Comparison of ENCODE assay signal across 9 cellular contexts in the genomic region with DNA sequence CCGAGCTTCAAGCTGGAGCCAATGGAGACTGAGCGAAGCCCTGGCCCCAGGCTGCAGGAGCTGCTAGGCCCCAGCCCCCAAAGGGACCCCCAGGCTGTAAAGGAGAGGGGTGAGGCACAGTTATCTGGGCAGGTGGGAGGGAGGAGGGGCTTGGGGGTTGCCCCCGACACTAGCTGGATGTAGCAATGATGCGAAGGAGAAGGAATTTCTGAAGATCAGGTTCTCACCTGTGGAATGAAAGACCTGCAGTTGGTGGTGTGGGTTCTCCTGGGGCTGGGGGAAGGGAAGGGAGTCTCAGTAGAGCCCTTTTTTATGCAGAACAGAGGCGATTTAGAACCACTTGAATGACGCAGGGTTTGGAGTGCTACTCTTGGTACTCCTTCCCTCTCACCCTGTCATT. TPM values are rescaled to one million over a fixed set of nuclear protein-coding genes. Genes with fewer than 3 reads are reported as not detected.
DNase-seq lines count a peak whose midpoint lies in the region; ATAC-seq and TF ChIP-seq lines count a peak whose summit lies in the region.
"Had no signal": no experiment of that assay in that cellular context is flagged by ENCODE, and none has a peak within 500 bp of the region (broad histone marks: within the 10 kb centered on the region; RNA-seq: fewer than 3 reads in every experiment).

No MANE protein-coding gene starts in this region.

- TF ChIP-seq CTCF in hepatocyte (IDR thresholded peaks at IDR 0.05; ENCODE audit: poor library complexity), result no peak
- no peak for TF ChIP-seq CTCF in GM10248 (IDR thresholded peaks at IDR 0.05; ENCODE audit: control extremely low read depth, extremely low read depth, low read depth, missing control alignments)

- H3K9me2 ChIP-seq in hepatocyte (replicated peaks; ENCODE audit: insufficient read depth), result no peaks in the 10 kb centered on the region

- peaks cover 64% of the 10 kb centered on the region for H3K36me3 Mint-ChIP-seq in activated CD4-positive, alpha-beta T cell treated with anti-CD3 and anti-CD28 coated beads, Interleukin-2, amount 10 ng/mL, durations not matched to agents 7 days and 5 days (ENCODE audit: low read depth)
- H3K36me3 Mint-ChIP-seq in activated CD4-positive, alpha-beta memory T cell treated with anti-CD3 and anti-CD28 coated beads, Interleukin-2, amount 10 ng/mL, durations not matched to agents 7 days and 5 days (ENCODE audit: low read depth), result peaks cover 64% of the 10 kb centered on the region
- H3K36me3 Mint-ChIP-seq in stimulated activated memory B cell treated with anti-CD40 and anti-IgM and Interleukin-4, amounts not matched to agents 10 μg/mL and 1 μg/mL and 100 μg/mL, for 72 hours, result peaks cover 65% of the 10 kb centered on the region

- H3K79me2 ChIP-seq in hepatocyte, result peaks cover 65% of the 10 kb centered on the region

- H2AFZ ChIP-seq in hepatocyte, result no peak overlapping the region

- H3K9me3 ChIP-seq in hepatocyte (ENCODE audit: low read depth), result peaks cover 28% of the 10 kb centered on the region

- peaks cover 14% of the 10 kb centered on the region for H3K36me3 ChIP-seq in hepatocyte (replicated peaks; ENCODE audit: insufficient read depth, low read depth)

- POLR2A ChIA-PET in activated CD4-positive, alpha-beta T cell treated with anti-CD3 and anti-CD28 coated beads, Interleukin-2, amount 10 ng/mL, durations not matched to agents 7 days and 5 days (lab: Charles Lee), result no interaction called here
- POLR2A ChIA-PET in activated CD4-positive, alpha-beta memory T cell treated with anti-CD3 and anti-CD28 coated beads, Interleukin-2, amount 10 ng/mL, durations not matched to agents 7 days and 5 days (lab: Charles Lee), result interaction anchor here (1.7 to 4.7 kb wide), 6 partner anchors 20 to 216 kb away, joined by 4 to 67 read pairs (median 32); a partner anchor contains a TSS
- POLR2A ChIA-PET in GM10248 (lab: Yijun Ruan, JAX), result no interaction called here

- H3K27me3 ChIP-seq in hepatocyte, result no peaks in the 10 kb centered on the region

- peaks cover 10% of the 10 kb centered on the region for H3K4me1 ChIP-seq in hepatocyte (ENCODE audit: insufficient read depth)

- no peak for DNase-seq in activated CD4-positive, alpha-beta T cell treated with anti-CD3 and anti-CD28 coated beads, Interleukin-2, amount 10 ng/mL, durations not matched to agents 7 days and 5 days
- no peak for DNase-seq in activated CD4-positive, alpha-beta T cell treated with anti-CD3 and anti-CD28 coated beads for 1 hour
- no peak for DNase-seq in activated CD4-positive, alpha-beta memory T cell treated with anti-CD3 and anti-CD28 coated beads, Interleukin-2, amount 10 ng/mL, durations not matched to agents 7 days and 5 days
- DNase-seq in hepatocyte (ENCODE audit: low spot score), result no peak
- DNase-seq in GM10248 (ENCODE audit: extremely low spot score), result no peak
- DNase-seq in NCI-H446 (lab: John Stamatoyannopoulos, UW), result no peak
- no peak for DNase-seq in NCI-H1092 (lab: John Stamatoyannopoulos, UW)
- DNase-seq: stimulated activated CD4-positive, alpha-beta T cell treated with anti-CD3 and anti-CD28 coated beads, Interleukin-4, amount 100 ng/mL, for 4 hours had no signal

- peak overlapping the region; percentile 90 for H3K4me3 Mint-ChIP-seq in activated CD4-positive, alpha-beta T cell treated with anti-CD3 and anti-CD28 coated beads, Interleukin-2, amount 10 ng/mL, durations not matched to agents 7 days and 5 days
- H3K4me3 Mint-ChIP-seq in activated CD4-positive, alpha-beta memory T cell treated with anti-CD3 and anti-CD28 coated beads, Interleukin-2, amount 10 ng/mL, durations not matched to agents 7 days and 5 days, result peak overlapping the region; percentile 27
- H3K4me3 Mint-ChIP-seq in stimulated activated memory B cell treated with anti-CD40 and anti-IgM and Interleukin-4, amounts not matched to agents 10 μg/mL and 1 μg/mL and 100 μg/mL, for 72 hours, result peak overlapping the region; percentile 92

- 83% methylated on average over 6 of the region's 6 CpGs for WGBS in hepatocyte (ENCODE audit: low lambda C conversion rate, missing lambda C conversion rate)

- no peaks in the 10 kb centered on the region for H4K20me1 ChIP-seq in hepatocyte (ENCODE audit: insufficient read depth, poor library complexity, severe bottlenecking)

- H3K27ac Mint-ChIP-seq in activated CD4-positive, alpha-beta T cell treated with anti-CD3 and anti-CD28 coated beads, Interleukin-2, amount 10 ng/mL, durations not matched to agents 7 days and 5 days, result peak overlapping the region; percentile 25
- H3K27ac Mint-ChIP-seq in activated CD4-positive, alpha-beta memory T cell treated with anti-CD3 and anti-CD28 coated beads, Interleukin-2, amount 10 ng/mL, durations not matched to agents 7 days and 5 days, result no peak overlapping the region
- no peak overlapping the region for H3K27ac Mint-ChIP-seq in stimulated activated memory B cell treated with anti-CD40 and anti-IgM and Interleukin-4, amounts not matched to agents 10 μg/mL and 1 μg/mL and 100 μg/mL, for 72 hours

- peak overlapping the region; percentile 89 for H3K4me3 ChIP-seq in hepatocyte

- H3K9me3 Mint-ChIP-seq in activated CD4-positive, alpha-beta T cell treated with anti-CD3 and anti-CD28 coated beads, Interleukin-2, amount 10 ng/mL, durations not matched to agents 7 days and 5 days, result peaks cover 41% of the 10 kb centered on the region
- peaks cover 36% of the 10 kb centered on the region for H3K9me3 Mint-ChIP-seq in activated CD4-positive, alpha-beta memory T cell treated with anti-CD3 and anti-CD28 coated beads, Interleukin-2, amount 10 ng/mL, durations not matched to agents 7 days and 5 days
- H3K9me3 Mint-ChIP-seq in stimulated activated memory B cell treated with anti-CD40 and anti-IgM and Interleukin-4, amounts not matched to agents 10 μg/mL and 1 μg/mL and 100 μg/mL, for 72 hours, result peaks cover 3% of the 10 kb centered on the region

- no peak for ATAC-seq in stimulated activated memory B cell treated with anti-CD40 and anti-IgM and Interleukin-4, amounts not matched to agents 10 μg/mL and 1 μg/mL and 100 μg/mL, for 72 hours

- CTCF ChIA-PET in activated CD4-positive, alpha-beta T cell treated with anti-CD3 and anti-CD28 coated beads, Interleukin-2, amount 10 ng/mL, durations not matched to agents 7 days and 5 days (lab: Charles Lee), result interaction anchor here (1.1 kb wide), 1 partner anchor 116 kb away, joined by 3 read pairs; a partner anchor contains a TSS
- CTCF ChIA-PET in activated CD4-positive, alpha-beta memory T cell treated with anti-CD3 and anti-CD28 coated beads, Interleukin-2, amount 10 ng/mL, durations not matched to agents 7 days and 5 days (lab: Charles Lee), result interaction anchor here (1.1 to 2.7 kb wide), 2 partner anchors 69 to 116 kb away, joined by 3 to 8 read pairs; a partner anchor contains a TSS
- CTCF ChIA-PET in GM10248 (lab: Yijun Ruan, JAX), result interaction anchor here (1.4 to 3.5 kb wide), 2 partner anchors 19 to 22 kb away, joined by 3 to 11 read pairs; no protein-coding TSS in a partner anchor

- peaks cover 30% of the 10 kb centered on the region for H3K4me1 Mint-ChIP-seq in activated CD4-positive, alpha-beta T cell treated with anti-CD3 and anti-CD28 coated beads, Interleukin-2, amount 10 ng/mL, durations not matched to agents 7 days and 5 days
- peaks cover 32% of the 10 kb centered on the region for H3K4me1 Mint-ChIP-seq in activated CD4-positive, alpha-beta memory T cell treated with anti-CD3 and anti-CD28 coated beads, Interleukin-2, amount 10 ng/mL, durations not matched to agents 7 days and 5 days
- peaks cover 28% of the 10 kb centered on the region for H3K4me1 Mint-ChIP-seq in stimulated activated memory B cell treated with anti-CD40 and anti-IgM and Interleukin-4, amounts not matched to agents 10 μg/mL and 1 μg/mL and 100 μg/mL, for 72 hours

- peak overlapping the region; percentile 95 for H3K4me2 ChIP-seq in hepatocyte

- peaks cover under 1% of the 10 kb centered on the region for H3K27me3 Mint-ChIP-seq in activated CD4-positive, alpha-beta T cell treated with anti-CD3 and anti-CD28 coated beads, Interleukin-2, amount 10 ng/mL, durations not matched to agents 7 days and 5 days
- H3K27me3 Mint-ChIP-seq in activated CD4-positive, alpha-beta memory T cell treated with anti-CD3 and anti-CD28 coated beads, Interleukin-2, amount 10 ng/mL, durations not matched to agents 7 days and 5 days, result no peaks in the 10 kb centered on the region
- H3K27me3 Mint-ChIP-seq in stimulated activated memory B cell treated with anti-CD40 and anti-IgM and Interleukin-4, amounts not matched to agents 10 μg/mL and 1 μg/mL and 100 μg/mL, for 72 hours, result no peaks in the 10 kb centered on the region

- H3K27ac ChIP-seq in hepatocyte, result no peak overlapping the region

RNA-seq across cellular contexts. Expression of a gene that starts 1.8 kb away (rescaled TPM):
- total RNA-seq in activated CD4-positive, alpha-beta T cell treated with anti-CD3 and anti-CD28 coated beads, Interleukin-2, amount 10 ng/mL, durations not matched to agents 7 days and 5 days, result 10 to 100 TPM; 25.7 to 25.9 TPM
- 10 to 100 TPM; 19.4 to 21.3 TPM for total RNA-seq in activated CD4-positive, alpha-beta memory T cell treated with anti-CD3 and anti-CD28 coated beads, Interleukin-2, amount 10 ng/mL, durations not matched to agents 7 days and 5 days
- 39.7 and 47.5 TPM in 2 replicates for total RNA-seq in hepatocyte
- 25.0 and 33.2 TPM in 2 replicates for polyA plus RNA-seq in hepatocyte

RNA-seq across cellular contexts. Expression of a gene that starts 20.1 kb away (rescaled TPM):
- total RNA-seq in activated CD4-positive, alpha-beta T cell treated with anti-CD3 and anti-CD28 coated beads, Interleukin-2, amount 10 ng/mL, durations not matched to agents 7 days and 5 days, result 1 to 10 TPM; 3.6 to 5.1 TPM
- total RNA-seq in activated CD4-positive, alpha-beta memory T cell treated with anti-CD3 and anti-CD28 coated beads, Interleukin-2, amount 10 ng/mL, durations not matched to agents 7 days and 5 days, result 1 to 10 TPM; 5.4 to 7.6 TPM
- 6.8 and 9.4 TPM in 2 replicates for total RNA-seq in hepatocyte
- 5.1 and 9.7 TPM in 2 replicates for polyA plus RNA-seq in hepatocyte

RNA-seq across cellular contexts. Expression of a gene that starts 20.2 kb away (rescaled TPM):
- total RNA-seq in activated CD4-positive, alpha-beta T cell treated with anti-CD3 and anti-CD28 coated beads, Interleukin-2, amount 10 ng/mL, durations not matched to agents 7 days and 5 days, result 10 to 100 TPM; 42.7 to 43.8 TPM
- total RNA-seq in activated CD4-positive, alpha-beta memory T cell treated with anti-CD3 and anti-CD28 coated beads, Interleukin-2, amount 10 ng/mL, durations not matched to agents 7 days and 5 days, result 10 to 100 TPM; 34.2 to 36.7 TPM
- 21.9 and 25.9 TPM in 2 replicates for total RNA-seq in hepatocyte
- polyA plus RNA-seq in hepatocyte, result 24.9 and 33.0 TPM in 2 replicates

RNA-seq across cellular contexts. Expression of a gene that starts 28.7 kb away (rescaled TPM):
- total RNA-seq in activated CD4-positive, alpha-beta T cell treated with anti-CD3 and anti-CD28 coated beads, Interleukin-2, amount 10 ng/mL, durations not matched to agents 7 days and 5 days, result under 1 TPM in 1 of 2 experiments, not detected in 1; 0.10 TPM
- total RNA-seq in activated CD4-positive, alpha-beta memory T cell treated with anti-CD3 and anti-CD28 coated beads, Interleukin-2, amount 10 ng/mL, durations not matched to agents 7 days and 5 days, result under 1 TPM; 0.15 to 0.23 TPM
- 0.13 TPM in 1 of 2 replicates, not detected in the other for total RNA-seq in hepatocyte
- 0.55 TPM in 1 of 2 replicates, not detected in the other for polyA plus RNA-seq in hepatocyte

RNA-seq across cellular contexts. Expression of a gene that starts 50.2 kb away (rescaled TPM):
- 10 to 100 TPM; 11.7 to 12.1 TPM for total RNA-seq in activated CD4-positive, alpha-beta T cell treated with anti-CD3 and anti-CD28 coated beads, Interleukin-2, amount 10 ng/mL, durations not matched to agents 7 days and 5 days
- total RNA-seq in activated CD4-positive, alpha-beta memory T cell treated with anti-CD3 and anti-CD28 coated beads, Interleukin-2, amount 10 ng/mL, durations not matched to agents 7 days and 5 days, result 10 to 100 TPM; 13.1 to 14.9 TPM
- 7.9 and 12.5 TPM in 2 replicates for total RNA-seq in hepatocyte
- polyA plus RNA-seq in hepatocyte, result 4.6 and 6.0 TPM in 2 replicates

Comparison
In these comparisons a context has a peak if more than half of its experiments do, and no peak if none do; other contexts are left out.
1. H3K4me3 Mint-ChIP-seq: peak in every context shown above with its lines; median percentile 92 in stimulated activated memory B cell treated with anti-CD40 and anti-IgM and Interleukin-4, amounts not matched to agents 10 μg/mL and 1 μg/mL and 100 μg/mL, for 72 hours; 90 in activated CD4-positive, alpha-beta T cell treated with anti-CD3 and anti-CD28 coated beads, Interleukin-2, amount 10 ng/mL, durations not matched to agents 7 days and 5 days; 27 in activated CD4-positive, alpha-beta memory T cell treated with anti-CD3 and anti-CD28 coated beads, Interleukin-2, amount 10 ng/mL, durations not matched to agents 7 days and 5 days.